29 cellular contexts compared by ENCODE assay signal in the genomic region with DNA sequence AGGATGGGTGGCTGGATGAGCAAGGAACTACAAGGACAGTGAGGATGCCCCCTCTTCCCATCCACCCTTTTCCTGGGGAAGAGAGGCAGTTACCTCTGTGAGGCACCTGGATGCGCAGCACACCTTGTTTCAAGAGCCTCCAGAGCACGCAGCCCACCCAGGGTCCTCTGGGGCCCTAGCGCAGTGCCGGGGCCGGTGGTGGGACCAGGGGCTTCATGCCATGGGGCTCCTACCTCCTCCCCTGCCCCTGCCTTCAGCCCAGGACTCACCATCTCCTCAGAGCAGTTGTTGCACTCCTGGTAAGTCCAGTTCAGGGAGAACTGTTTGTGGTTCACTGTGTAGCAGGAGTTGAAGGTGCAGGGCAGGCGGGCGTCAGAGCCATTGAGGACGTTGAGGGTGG. TPM values are rescaled to one million over a fixed set of nuclear protein-coding genes. Genes with fewer than 3 reads are reported as not detected.
A peak's percentile ranks its signal among the peaks of the same experiment; 100 is the strongest.
DNase-seq lines count a peak whose midpoint lies in the region; ATAC-seq, FAIRE-seq and TF ChIP-seq lines count a peak whose summit lies in the region.
"Had no signal": no experiment of that assay in that cellular context is flagged by ENCODE, and none has a peak within 500 bp of the region (broad histone marks: within the 10 kb centered on the region; RNA-seq: fewer than 3 reads in every experiment).

No MANE protein-coding gene starts in this region.

- TF ChIP-seq EP300 in H1 (IDR thresholded peaks at IDR 0.05; ENCODE audit: borderline replicate concordance in 1 of 2, low read depth in 2 of 2, low read length in 2 of 2) = no peak

- H3K27ac ChIP-seq in astrocyte (ENCODE audit: low read depth, low read length) (no peak overlapping the region), H1 (ENCODE audit: low read depth, low read length) (no peak overlapping the region), neuronal stem cell (replicated peaks; ENCODE audit: low read length) (no peak overlapping the region)
- H3K27ac ChIP-seq: BLaER1 had no signal

- H3K14ac ChIP-seq in H1 (ENCODE audit: insufficient read length) = no peak overlapping the region
- peak overlapping the region; percentile 90 for H3K14ac ChIP-seq in neuronal stem cell (ENCODE audit: low read length)

- H2BK120ac ChIP-seq in H1 (replicated peaks; ENCODE audit: low read depth, low read length) (no peak overlapping the region), neuronal stem cell (ENCODE audit: low read depth, low read length) (no peak overlapping the region)

- no peaks in the 10 kb centered on the region for H3K9me3 Mint-ChIP-seq in astrocyte (ENCODE audit: unreplicated experiment)
- H3K9me3 Mint-ChIP-seq in natural killer cell = no peaks in the 10 kb centered on the region
- H3K9me3 Mint-ChIP-seq: CD14-positive monocyte; CD4-positive, alpha-beta T cell; CD8-positive, alpha-beta T cell had no signal

- no peak overlapping the region for H3K4me2 ChIP-seq in astrocyte (ENCODE audit: low read length)
- no peak overlapping the region for H3K4me2 ChIP-seq in H1 (ENCODE audit: insufficient read depth in 1 of 2, low read depth in 2 of 2, low read length in 2 of 2)
- no peak overlapping the region for H3K4me2 ChIP-seq in neuronal stem cell (ENCODE audit: insufficient read depth, low read length, poor library complexity, severe bottlenecking)
- H3K4me2 ChIP-seq: BLaER1 had no signal

- H2AK5ac ChIP-seq in H1 (ENCODE audit: low read depth, low read length) (no peak overlapping the region), neuronal stem cell (ENCODE audit: low read depth, low read length) (peak overlapping the region; percentile 72)

- TF ChIP-seq CTCF in astrocyte (IDR thresholded peaks at IDR 0.05; ENCODE audit: insufficient read depth, low read depth, low read length) = no peak
- no peak for TF ChIP-seq CTCF in H1 (IDR thresholded peaks at IDR 0.05; ENCODE audit: control extremely low read depth in 1 of 3, insufficient read depth in 1 of 3, low read depth in 1 of 3, low read length in 3 of 3)
- no peak for TF ChIP-seq CTCF in natural killer cell (IDR thresholded peaks at IDR 0.05)

- H3K9ac ChIP-seq in astrocyte (ENCODE audit: low read length) (no peak overlapping the region), H1 (replicated peaks in 1 of 4; ENCODE audit: extremely low read depth in 1 of 4, low read depth in 3 of 4, low read length in 3 of 4) (no peak overlapping the region), neuronal stem cell (ENCODE audit: low read depth, low read length, poor library complexity) (no peak overlapping the region)
- H3K9ac ChIP-seq: BLaER1 had no signal

- H4K8ac ChIP-seq in H1 (ENCODE audit: extremely low read depth, insufficient read depth, low read length) (no peak overlapping the region), neuronal stem cell (ENCODE audit: low read depth, low read length) (no peak overlapping the region)

- H3K27me3 Mint-ChIP-seq in astrocyte (ENCODE audit: low read depth, unreplicated experiment) (peaks cover 81% of the 10 kb centered on the region), natural killer cell (ENCODE audit: low read depth in 2 of 2) (peaks cover 7 to 17% of the 10 kb centered on the region in 2 donors)

- H3K4ac ChIP-seq in H1 (replicated peaks; ENCODE audit: insufficient read length, low read depth, low read length) = no peak overlapping the region
- H3K4ac ChIP-seq in neuronal stem cell (ENCODE audit: low read length) = no peak overlapping the region

- DNase-seq in astrocyte (ENCODE audit: low read depth) (no peak), H1 (ENCODE audit: low read depth in 1 of 2, low spot score in 2 of 2) (no peak), neuronal stem cell (ENCODE audit: low spot score) (no peak), posterior vena cava (ENCODE audit: low spot score) (peak; percentile 30), natural killer cell (no peak), islet precursor cell (no peak), CD1c-positive myeloid dendritic cell (ENCODE audit: extremely low spot score) (no peak)
- DNase-seq: 8988T; ACHN; BE2C; C1 segment of cervical spinal cord; CD4-positive, alpha-beta T cell; CD8-positive, alpha-beta T cell; DMS 273 treated with DMSO at 0.1 percent for 48 hours; DMS153; DMS79; DND-41; EL; GDM1 had no signal

- H3K18ac ChIP-seq in H1 (ENCODE audit: extremely low read depth, low read length) (no peak overlapping the region), neuronal stem cell (ENCODE audit: low read length) (peak overlapping the region; percentile 52)

- H3K4me3 ChIP-seq in astrocyte (ENCODE audit: insufficient read depth, low read depth, low read length) = no peak overlapping the region
- H3K4me3 ChIP-seq in H1 (ENCODE audit: extremely low read depth in 1 of 4, insufficient read depth in 2 of 4, low read depth in 3 of 4, low read length in 4 of 4) = no peak overlapping the region
- H3K4me3 ChIP-seq in neuronal stem cell (ENCODE audit: low read length in 2 of 2) = no peak overlapping the region
- H3K4me3 ChIP-seq: BLaER1, GM12878 had no signal

- peaks cover 2% of the 10 kb centered on the region; the same call in 1 of the 2 replicates for H3K23me2 ChIP-seq in H1 (ENCODE audit: low read depth, low read length)

- ATAC-seq in natural killer cell = no peak
- ATAC-seq: CD8-positive, alpha-beta T cell; GM12878 had no signal

- H2AFZ ChIP-seq in astrocyte (ENCODE audit: low read depth, low read length) (no peak overlapping the region), H1 (ENCODE audit: low read length) (no peak overlapping the region), neuronal stem cell (ENCODE audit: low read length) (no peak overlapping the region)

- H2BK15ac ChIP-seq in H1 (ENCODE audit: low read length) (peak overlapping the region; percentile 72), neuronal stem cell (ENCODE audit: low read length) (no peak overlapping the region)

- H2BK5ac ChIP-seq in H1 (ENCODE audit: low read depth, low read length) = no peak overlapping the region
- H2BK5ac ChIP-seq in neuronal stem cell (ENCODE audit: low read length) = no peak overlapping the region

- no peaks in the 10 kb centered on the region for H3K4me1 ChIP-seq in astrocyte (ENCODE audit: insufficient read depth, low read length)
- peaks cover 2 to 16% (median 7%) of the 10 kb centered on the region in 4 experiments for H3K4me1 ChIP-seq in H1 (replicated peaks in 1 of 4; ENCODE audit: control insufficient read depth in 3 of 4, insufficient read depth in 4 of 4, low read length in 3 of 4)
- H3K4me1 ChIP-seq in neuronal stem cell (ENCODE audit: control insufficient read depth in 2 of 2, insufficient read depth in 1 of 2, low read depth in 1 of 2, low read length in 2 of 2) = peaks cover 0 to 3% of the 10 kb centered on the region in 2 donors
- H3K4me1 ChIP-seq: BE2C had no signal

- H3K4me3 Mint-ChIP-seq in astrocyte (ENCODE audit: unreplicated experiment) = peak overlapping the region; percentile 47
- no peak overlapping the region for H3K4me3 Mint-ChIP-seq in natural killer cell
- H3K4me3 Mint-ChIP-seq: CD14-positive monocyte; CD4-positive, alpha-beta T cell; CD8-positive, alpha-beta T cell had no signal

- H3K36me3 ChIP-seq in astrocyte (ENCODE audit: insufficient read depth, low read length) (no peaks in the 10 kb centered on the region), H1 (ENCODE audit: control insufficient read depth in 2 of 4, insufficient read depth in 4 of 4, low read length in 3 of 4) (no peaks in the 10 kb centered on the region), neuronal stem cell (replicated peaks in 1 of 2; ENCODE audit: control insufficient read depth in 2 of 2, insufficient read depth in 2 of 2, low read length in 2 of 2) (no peaks in the 10 kb centered on the region)
- H3K36me3 ChIP-seq: BE2C, BLaER1 had no signal

- CTCF ChIA-PET in H1 (lab: Charles Lee; ENCODE audit: partially characterized antibody) = interaction anchor here (7.4 to 8.7 kb wide), 2 partner anchors 11 to 21 kb away, joined by 170 to 245 read pairs; a partner anchor contains a TSS

- no peaks in the 10 kb centered on the region for H3K4me1 Mint-ChIP-seq in astrocyte (ENCODE audit: low read depth, unreplicated experiment)
- no peaks in the 10 kb centered on the region for H3K4me1 Mint-ChIP-seq in natural killer cell

- no peaks in the 10 kb centered on the region for H3K79me1 ChIP-seq in H1 (ENCODE audit: low read depth, low read length)
- no peaks in the 10 kb centered on the region for H3K79me1 ChIP-seq in neuronal stem cell (ENCODE audit: low read depth, low read length)

- H4K5ac ChIP-seq in H1 (ENCODE audit: insufficient read length, low read depth, low read length) = no peak overlapping the region

- H3K27me3 ChIP-seq in astrocyte (ENCODE audit: insufficient read depth, low read length) (peaks cover 29% of the 10 kb centered on the region), H1 (replicated peaks in 1 of 4; ENCODE audit: control insufficient read depth in 3 of 4, extremely low read depth in 1 of 4, insufficient read depth in 3 of 4, low read length in 3 of 4) (peaks cover 6 to 70% (median 43%) of the 10 kb centered on the region in 4 experiments), neuronal stem cell (ENCODE audit: control insufficient read depth in 3 of 3, insufficient read depth in 3 of 3, low read depth in 1 of 3, low read length in 3 of 3) (peaks cover 0 to 90% (median 29%) of the 10 kb centered on the region in 3 experiments)
- H3K27me3 ChIP-seq: BLaER1 had no signal

- no peaks in the 10 kb centered on the region for H3K9me3 ChIP-seq in astrocyte (ENCODE audit: insufficient read depth, low read depth, low read length)
- H3K9me3 ChIP-seq in H1 (ENCODE audit: insufficient read depth in 2 of 2, low read depth in 1 of 2, low read length in 1 of 2) = no peaks in the 10 kb centered on the region
- no peaks in the 10 kb centered on the region for H3K9me3 ChIP-seq in neuronal stem cell (replicated peaks in 1 of 2; ENCODE audit: control insufficient read depth in 2 of 2, insufficient read depth in 1 of 2, low read depth in 1 of 2, low read length in 2 of 2)
- H3K9me3 ChIP-seq: BE2C, BLaER1 had no signal

- FAIRE-seq in astrocyte (lab: Jason Lieb, UNC) (no peak), H1 (lab: Jason Lieb, UNC) (no peak)
- FAIRE-seq: A204.1, GM12878, GM12892, GM18507 had no signal

- H4K20me1 ChIP-seq in astrocyte (ENCODE audit: insufficient read depth, low read length) = no peaks in the 10 kb centered on the region
- no peaks in the 10 kb centered on the region for H4K20me1 ChIP-seq in H1 (replicated peaks in 1 of 2; ENCODE audit: control insufficient read depth in 1 of 2, insufficient read depth in 2 of 2, low read length in 2 of 2)
- H4K20me1 ChIP-seq: BLaER1 had no signal

- 85% methylated on average over 8 of the region's 8 CpGs; no CpG with 5 or more reads in 1 of the 2 experiments for WGBS in H1 (ENCODE audit: extremely low coverage in 1 of 2, insufficient coverage in 1 of 2, insufficient read length in 1 of 2, insufficient replicate concordance in 2 of 2, low coverage in 1 of 2, low lambda C conversion rate in 2 of 2, missing lambda C conversion rate in 1 of 2), 2 experiments
- WGBS in neuronal stem cell (ENCODE audit: extremely low coverage in 2 of 2, insufficient read length in 2 of 2, insufficient replicate concordance in 1 of 2), 2 donors = no CpG with 5 or more reads among the region's 8 CpGs

- H3K23ac ChIP-seq in H1 (ENCODE audit: insufficient read length) = no peak overlapping the region
- H3K23ac ChIP-seq in neuronal stem cell (ENCODE audit: low read depth, low read length, poor library complexity) = no peak overlapping the region

- intact Hi-C loops in posterior vena cava (cut with DNase I) = no loop called here
- intact Hi-C loops in natural killer cell (cut with micrococcal nuclease) = no loop called here

- POLR2A ChIA-PET in H1 (lab: Charles Lee; ENCODE audit: partially characterized antibody) = no interaction called here

- H4K91ac ChIP-seq in H1 (replicated peaks; ENCODE audit: insufficient read length, low read length) (no peak overlapping the region), neuronal stem cell (ENCODE audit: low read depth, low read length, poor library complexity) (peak overlapping the region; percentile 76)

- H3K36me3 Mint-ChIP-seq in astrocyte (ENCODE audit: low read depth, unreplicated experiment) = no peaks in the 10 kb centered on the region
- H3K36me3 Mint-ChIP-seq in natural killer cell = no peaks in the 10 kb centered on the region
- H3K36me3 Mint-ChIP-seq: CD14-positive monocyte; CD8-positive, alpha-beta T cell had no signal

- TF ChIP-seq POLR2A in H1 (IDR thresholded peaks at IDR 0.05; ENCODE audit: control extremely low read depth in 1 of 2, low read depth in 2 of 2, low read length in 2 of 2) = no peak

- peak overlapping the region; percentile 21; the same call in 1 of the 2 replicates for H2BK12ac ChIP-seq in H1 (ENCODE audit: low read depth, low read length)
- no peak overlapping the region for H2BK12ac ChIP-seq in neuronal stem cell (ENCODE audit: low read length)

- H3K27ac Mint-ChIP-seq in astrocyte (ENCODE audit: unreplicated experiment) (no peak overlapping the region), natural killer cell (no peak overlapping the region)
- H3K27ac Mint-ChIP-seq: CD4-positive, alpha-beta T cell; CD8-positive, alpha-beta T cell had no signal

- no peak overlapping the region for H2BK20ac ChIP-seq in H1 (ENCODE audit: low read length)

- no peak overlapping the region for H3K56ac ChIP-seq in H1 (replicated peaks; ENCODE audit: insufficient read length, low read depth, low read length)

- no peak for TF ChIP-seq RAD21 in H1 (IDR thresholded peaks at IDR 0.05 in 1 of 2, conservative IDR thresholded peaks at IDR 0.05 in 1 of 2; ENCODE audit: low read depth in 2 of 2, low read length in 2 of 2)

- H3K79me2 ChIP-seq in astrocyte (ENCODE audit: insufficient read depth, low read length) (no peaks in the 10 kb centered on the region), H1 (ENCODE audit: control insufficient read depth in 1 of 2, insufficient read depth in 2 of 2, low read length in 2 of 2) (no peaks in the 10 kb centered on the region)

RNA-seq across cellular contexts. Expression of a gene that starts 8.1 kb away (rescaled TPM):
- total RNA-seq in astrocyte = 0.18 and 0.29 TPM in 2 replicates
- 0.13 and 0.24 TPM in 2 replicates for total RNA-seq in H1 (2021; fragmentation: NEBNext Ultra II Directional; extraction: Animal tissue kit (Norgen Biotek cat#: 25700))
- 0.09 and 0.14 TPM in 2 replicates for polyA plus RNA-seq in H1 (2011; rRNA removed)
- 0.17 TPM for polyA plus RNA-seq in H1 (2011; cell fraction: cytosol; rRNA removed)
- polyA plus RNA-seq in H1 (2011; cell fraction: nucleus; rRNA removed) = 0.10 TPM
- polyA plus RNA-seq in H1 (2012, experiment 1 of 2) = 0.17 to 0.28 TPM (median 0.20 TPM) in 4 replicates
- polyA plus RNA-seq in H1 (2012, experiment 2 of 2) = 0.20 TPM
- polyA plus RNA-seq in H1 (2013, experiment 1 of 2) = 0.12 TPM
- polyA plus RNA-seq in H1 (2013, experiment 2 of 2) = 0.13 TPM
- polyA minus RNA-seq in H1 (2011; rRNA and poly(A)+ RNA removed) = 0.22 and 0.34 TPM in 2 replicates
- polyA minus RNA-seq in H1 (2011; cell fraction: cytosol; rRNA and poly(A)+ RNA removed) = 0.51 TPM
- polyA minus RNA-seq in H1 (2011; cell fraction: nucleus; rRNA and poly(A)+ RNA removed) = 0.30 TPM
- polyA plus RNA-seq in neuronal stem cell (2013, experiment 1 of 2) = 0.14 TPM
- 0.14 TPM for polyA plus RNA-seq in neuronal stem cell (2013, experiment 2 of 2)
- total RNA-seq in posterior vena cava = 1 to 10 TPM in 1 of 2 donors, under 1 TPM in 1; 0.14 to 1.4 TPM
- not detected for total RNA-seq in natural killer cell
- total RNA-seq: A673; CD4-positive, alpha-beta T cell; CD8-positive, alpha-beta T cell; Daoy; GM12878 had no signal
- polyA plus RNA-seq: CD14-positive monocyte had no signal

RNA-seq across cellular contexts. Expression of a gene that starts 15.7 kb away (rescaled TPM):
- total RNA-seq in astrocyte = 0.31 and 0.89 TPM in 2 replicates
- total RNA-seq in H1 (2021; fragmentation: NEBNext Ultra II Directional; extraction: Animal tissue kit (Norgen Biotek cat#: 25700)) = 2.0 and 2.8 TPM in 2 replicates
- 4.1 and 4.9 TPM in 2 replicates for polyA plus RNA-seq in H1 (2011; rRNA removed)
- polyA plus RNA-seq in H1 (2011; cell fraction: cytosol; rRNA removed) = 5.6 TPM
- 8.7 TPM for polyA plus RNA-seq in H1 (2011; cell fraction: nucleus; rRNA removed)
- polyA plus RNA-seq in H1 (2012, experiment 1 of 2) = 3.1 to 5.9 TPM (median 4.8 TPM) in 4 replicates
- polyA plus RNA-seq in H1 (2012, experiment 2 of 2) = 3.8 TPM
- polyA plus RNA-seq in H1 (2013, experiment 1 of 2) = 1.0 TPM
- polyA plus RNA-seq in H1 (2013, experiment 2 of 2) = 1.2 TPM
- polyA minus RNA-seq in H1 (2011; rRNA and poly(A)+ RNA removed) = 4.6 and 6.5 TPM in 2 replicates
- polyA minus RNA-seq in H1 (2011; cell fraction: cytosol; rRNA and poly(A)+ RNA removed) = 4.6 TPM
- polyA minus RNA-seq in H1 (2011; cell fraction: nucleus; rRNA and poly(A)+ RNA removed) = 5.1 TPM
- polyA plus RNA-seq in neuronal stem cell (2013, experiment 1 of 2) = 1.0 TPM
- 0.97 TPM for polyA plus RNA-seq in neuronal stem cell (2013, experiment 2 of 2)
- total RNA-seq in posterior vena cava = 1 to 10 TPM; 3.5 to 9.8 TPM
- total RNA-seq in natural killer cell = under 1 TPM in 1 of 3 donors, not detected in 2; 0.33 TPM
- total RNA-seq: CD4-positive, alpha-beta T cell; CD8-positive, alpha-beta T cell; G401; GM12878 had no signal
- polyA plus RNA-seq: CD14-positive monocyte had no signal

RNA-seq across cellular contexts. Expression of a gene that starts 56.5 kb away (rescaled TPM):
- total RNA-seq in astrocyte = not detected in 2 replicates
- total RNA-seq in H1 (2021; fragmentation: NEBNext Ultra II Directional; extraction: Animal tissue kit (Norgen Biotek cat#: 25700)) = 0.58 and 0.86 TPM in 2 replicates
- 0.05 and 0.12 TPM in 2 replicates for polyA plus RNA-seq in H1 (2011; rRNA removed)
- 0.08 TPM for polyA plus RNA-seq in H1 (2011; cell fraction: cytosol; rRNA removed)
- 0.07 TPM for polyA plus RNA-seq in H1 (2011; cell fraction: nucleus; rRNA removed)
- polyA plus RNA-seq in H1 (2012, experiment 1 of 2) = 0.32 to 0.98 TPM (median 0.44 TPM) in 4 replicates
- polyA plus RNA-seq in H1 (2012, experiment 2 of 2) = 0.50 TPM
- polyA plus RNA-seq in H1 (2013, experiment 1 of 2) = 0.30 TPM
- polyA plus RNA-seq in H1 (2013, experiment 2 of 2) = 0.39 TPM
- polyA minus RNA-seq in H1 (2011; rRNA and poly(A)+ RNA removed) = 0.03 and 0.17 TPM in 2 replicates
- polyA minus RNA-seq in H1 (2011; cell fraction: cytosol; rRNA and poly(A)+ RNA removed) = not detected
- polyA minus RNA-seq in H1 (2011; cell fraction: nucleus; rRNA and poly(A)+ RNA removed) = 0.70 TPM
- polyA plus RNA-seq in neuronal stem cell (2013, experiment 1 of 2) = 0.03 TPM
- not detected for polyA plus RNA-seq in neuronal stem cell (2013, experiment 2 of 2)
- 1 to 10 TPM; 3.8 to 7.0 TPM for total RNA-seq in posterior vena cava
- total RNA-seq in natural killer cell = 10 to 100 TPM in 2 of 3 donors, 1 to 10 TPM in 1; 7.1 to 27.8 (median 12.8) TPM
- total RNA-seq: A673, Daoy, G401 had no signal
- polyA plus RNA-seq: AG04450 had no signal
